ENCODE assay signal across 2 cellular contexts in the genomic region with DNA sequence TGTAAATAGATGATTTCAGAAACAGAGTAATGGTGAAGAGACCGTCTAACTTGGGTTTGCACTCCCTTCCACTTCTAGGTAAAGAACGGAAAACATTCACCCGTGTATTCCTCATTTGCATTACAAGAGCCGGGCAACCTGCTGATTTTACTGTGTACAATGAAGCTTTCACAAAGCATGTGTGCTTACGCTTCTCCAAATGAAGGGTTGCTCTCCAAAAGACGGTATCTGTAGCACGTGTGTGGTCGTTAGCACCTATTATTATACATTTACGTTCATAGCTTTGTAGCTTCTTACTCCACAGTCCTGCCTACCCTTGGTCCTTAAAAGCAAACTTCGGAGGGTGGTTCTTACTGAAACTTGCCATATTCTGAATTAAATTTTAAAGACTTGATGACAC.
TF ChIP-seq lines count a peak whose summit lies in the region.

No MANE protein-coding gene starts in this region.

TF ChIP-seq in GM23338, 12 proteins besides CTCF, POLR2A, EP300 and RAD21 (continued from another document):
- TF ChIP-seq, protein P1, sequence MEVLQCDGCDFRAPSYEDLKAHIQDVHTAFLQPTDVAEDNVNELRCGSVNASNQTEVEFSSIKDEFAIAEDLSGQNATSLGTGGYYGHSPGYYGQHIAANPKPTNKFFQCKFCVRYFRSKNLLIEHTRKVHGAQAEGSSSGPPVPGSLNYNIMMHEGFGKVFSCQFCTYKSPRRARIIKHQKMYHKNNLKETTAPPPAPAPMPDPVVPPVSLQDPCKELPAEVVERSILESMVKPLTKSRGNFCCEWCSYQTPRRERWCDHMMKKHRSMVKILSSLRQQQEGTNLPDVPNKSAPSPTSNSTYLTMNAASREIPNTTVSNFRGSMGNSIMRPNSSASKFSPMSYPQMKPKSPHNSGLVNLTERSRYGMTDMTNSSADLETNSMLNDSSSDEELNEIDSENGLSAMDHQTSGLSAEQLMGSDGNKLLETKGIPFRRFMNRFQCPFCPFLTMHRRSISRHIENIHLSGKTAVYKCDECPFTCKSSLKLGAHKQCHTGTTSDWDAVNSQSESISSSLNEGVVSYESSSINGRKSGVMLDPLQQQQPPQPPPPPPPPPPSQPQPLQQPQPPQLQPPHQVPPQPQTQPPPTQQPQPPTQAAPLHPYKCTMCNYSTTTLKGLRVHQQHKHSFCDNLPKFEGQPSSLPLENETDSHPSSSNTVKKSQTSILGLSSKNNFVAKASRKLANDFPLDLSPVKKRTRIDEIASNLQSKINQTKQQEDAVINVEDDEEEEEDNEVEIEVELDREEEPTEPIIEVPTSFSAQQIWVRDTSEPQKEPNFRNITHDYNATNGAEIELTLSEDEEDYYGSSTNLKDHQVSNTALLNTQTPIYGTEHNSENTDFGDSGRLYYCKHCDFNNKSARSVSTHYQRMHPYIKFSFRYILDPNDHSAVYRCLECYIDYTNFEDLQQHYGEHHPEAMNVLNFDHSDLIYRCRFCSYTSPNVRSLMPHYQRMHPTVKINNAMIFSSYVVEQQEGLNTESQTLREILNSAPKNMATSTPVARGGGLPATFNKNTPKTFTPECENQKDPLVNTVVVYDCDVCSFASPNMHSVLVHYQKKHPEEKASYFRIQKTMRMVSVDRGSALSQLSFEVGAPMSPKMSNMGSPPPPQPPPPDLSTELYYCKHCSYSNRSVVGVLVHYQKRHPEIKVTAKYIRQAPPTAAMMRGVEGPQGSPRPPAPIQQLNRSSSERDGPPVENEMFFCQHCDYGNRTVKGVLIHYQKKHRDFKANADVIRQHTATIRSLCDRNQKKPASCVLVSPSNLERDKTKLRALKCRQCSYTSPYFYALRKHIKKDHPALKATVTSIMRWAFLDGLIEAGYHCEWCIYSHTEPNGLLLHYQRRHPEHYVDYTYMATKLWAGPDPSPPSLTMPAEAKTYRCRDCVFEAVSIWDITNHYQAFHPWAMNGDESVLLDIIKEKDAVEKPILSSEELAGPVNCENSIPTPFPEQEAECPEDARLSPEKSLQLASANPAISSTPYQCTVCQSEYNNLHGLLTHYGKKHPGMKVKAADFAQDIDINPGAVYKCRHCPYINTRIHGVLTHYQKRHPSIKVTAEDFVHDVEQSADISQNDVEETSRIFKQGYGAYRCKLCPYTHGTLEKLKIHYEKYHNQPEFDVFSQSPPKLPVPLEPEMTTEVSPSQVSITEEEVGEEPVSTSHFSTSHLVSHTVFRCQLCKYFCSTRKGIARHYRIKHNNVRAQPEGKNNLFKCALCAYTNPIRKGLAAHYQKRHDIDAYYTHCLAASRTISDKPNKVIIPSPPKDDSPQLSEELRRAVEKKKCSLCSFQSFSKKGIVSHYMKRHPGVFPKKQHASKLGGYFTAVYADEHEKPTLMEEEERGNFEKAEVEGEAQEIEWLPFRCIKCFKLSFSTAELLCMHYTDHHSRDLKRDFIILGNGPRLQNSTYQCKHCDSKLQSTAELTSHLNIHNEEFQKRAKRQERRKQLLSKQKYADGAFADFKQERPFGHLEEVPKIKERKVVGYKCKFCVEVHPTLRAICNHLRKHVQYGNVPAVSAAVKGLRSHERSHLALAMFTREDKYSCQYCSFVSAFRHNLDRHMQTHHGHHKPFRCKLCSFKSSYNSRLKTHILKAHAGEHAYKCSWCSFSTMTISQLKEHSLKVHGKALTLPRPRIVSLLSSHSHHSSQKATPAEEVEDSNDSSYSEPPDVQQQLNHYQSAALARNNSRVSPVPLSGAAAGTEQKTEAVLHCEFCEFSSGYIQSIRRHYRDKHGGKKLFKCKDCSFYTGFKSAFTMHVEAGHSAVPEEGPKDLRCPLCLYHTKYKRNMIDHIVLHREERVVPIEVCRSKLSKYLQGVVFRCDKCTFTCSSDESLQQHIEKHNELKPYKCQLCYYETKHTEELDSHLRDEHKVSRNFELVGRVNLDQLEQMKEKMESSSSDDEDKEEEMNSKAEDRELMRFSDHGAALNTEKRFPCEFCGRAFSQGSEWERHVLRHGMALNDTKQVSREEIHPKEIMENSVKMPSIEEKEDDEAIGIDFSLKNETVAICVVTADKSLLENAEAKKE (CRISPR knock-in tag; IDR thresholded peaks at IDR 0.05): no peak
- TF ChIP-seq, protein P2, sequence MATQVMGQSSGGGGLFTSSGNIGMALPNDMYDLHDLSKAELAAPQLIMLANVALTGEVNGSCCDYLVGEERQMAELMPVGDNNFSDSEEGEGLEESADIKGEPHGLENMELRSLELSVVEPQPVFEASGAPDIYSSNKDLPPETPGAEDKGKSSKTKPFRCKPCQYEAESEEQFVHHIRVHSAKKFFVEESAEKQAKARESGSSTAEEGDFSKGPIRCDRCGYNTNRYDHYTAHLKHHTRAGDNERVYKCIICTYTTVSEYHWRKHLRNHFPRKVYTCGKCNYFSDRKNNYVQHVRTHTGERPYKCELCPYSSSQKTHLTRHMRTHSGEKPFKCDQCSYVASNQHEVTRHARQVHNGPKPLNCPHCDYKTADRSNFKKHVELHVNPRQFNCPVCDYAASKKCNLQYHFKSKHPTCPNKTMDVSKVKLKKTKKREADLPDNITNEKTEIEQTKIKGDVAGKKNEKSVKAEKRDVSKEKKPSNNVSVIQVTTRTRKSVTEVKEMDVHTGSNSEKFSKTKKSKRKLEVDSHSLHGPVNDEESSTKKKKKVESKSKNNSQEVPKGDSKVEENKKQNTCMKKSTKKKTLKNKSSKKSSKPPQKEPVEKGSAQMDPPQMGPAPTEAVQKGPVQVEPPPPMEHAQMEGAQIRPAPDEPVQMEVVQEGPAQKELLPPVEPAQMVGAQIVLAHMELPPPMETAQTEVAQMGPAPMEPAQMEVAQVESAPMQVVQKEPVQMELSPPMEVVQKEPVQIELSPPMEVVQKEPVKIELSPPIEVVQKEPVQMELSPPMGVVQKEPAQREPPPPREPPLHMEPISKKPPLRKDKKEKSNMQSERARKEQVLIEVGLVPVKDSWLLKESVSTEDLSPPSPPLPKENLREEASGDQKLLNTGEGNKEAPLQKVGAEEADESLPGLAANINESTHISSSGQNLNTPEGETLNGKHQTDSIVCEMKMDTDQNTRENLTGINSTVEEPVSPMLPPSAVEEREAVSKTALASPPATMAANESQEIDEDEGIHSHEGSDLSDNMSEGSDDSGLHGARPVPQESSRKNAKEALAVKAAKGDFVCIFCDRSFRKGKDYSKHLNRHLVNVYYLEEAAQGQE (IDR thresholded peaks at IDR 0.05; ENCODE audit: unreplicated experiment): no peak
- no peak for TF ChIP-seq JUNB (IDR thresholded peaks at IDR 0.05; ENCODE audit: unreplicated experiment)
- TF ChIP-seq ZNF331 (CRISPR knock-in tag; IDR thresholded peaks at IDR 0.05; ENCODE audit: low read depth): no peak
- no peak for TF ChIP-seq POLR2AphosphoS5 (IDR thresholded peaks at IDR 0.05; ENCODE audit: low read depth)
- TF ChIP-seq, protein P3, sequence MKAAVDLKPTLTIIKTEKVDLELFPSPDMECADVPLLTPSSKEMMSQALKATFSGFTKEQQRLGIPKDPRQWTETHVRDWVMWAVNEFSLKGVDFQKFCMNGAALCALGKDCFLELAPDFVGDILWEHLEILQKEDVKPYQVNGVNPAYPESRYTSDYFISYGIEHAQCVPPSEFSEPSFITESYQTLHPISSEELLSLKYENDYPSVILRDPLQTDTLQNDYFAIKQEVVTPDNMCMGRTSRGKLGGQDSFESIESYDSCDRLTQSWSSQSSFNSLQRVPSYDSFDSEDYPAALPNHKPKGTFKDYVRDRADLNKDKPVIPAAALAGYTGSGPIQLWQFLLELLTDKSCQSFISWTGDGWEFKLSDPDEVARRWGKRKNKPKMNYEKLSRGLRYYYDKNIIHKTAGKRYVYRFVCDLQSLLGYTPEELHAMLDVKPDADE (IDR thresholded peaks at IDR 0.05): no peak
- TF ChIP-seq CREB1 (CRISPR knock-in tag; IDR thresholded peaks at IDR 0.05; ENCODE audit: low read depth): no peak
- no peak for TF ChIP-seq EZH2phosphoT487 (IDR thresholded peaks at IDR 0.05; ENCODE audit: unreplicated experiment)
- no peak for TF ChIP-seq ZNF114 (CRISPR knock-in tag; IDR thresholded peaks at IDR 0.05)
- TF ChIP-seq NANOG (IDR thresholded peaks at IDR 0.05; ENCODE audit: borderline replicate concordance): no peak

TF ChIP-seq in H1, 55 proteins besides CTCF, POLR2A, EP300 and RAD21 (continued from another document):
- TF ChIP-seq, protein P4, sequence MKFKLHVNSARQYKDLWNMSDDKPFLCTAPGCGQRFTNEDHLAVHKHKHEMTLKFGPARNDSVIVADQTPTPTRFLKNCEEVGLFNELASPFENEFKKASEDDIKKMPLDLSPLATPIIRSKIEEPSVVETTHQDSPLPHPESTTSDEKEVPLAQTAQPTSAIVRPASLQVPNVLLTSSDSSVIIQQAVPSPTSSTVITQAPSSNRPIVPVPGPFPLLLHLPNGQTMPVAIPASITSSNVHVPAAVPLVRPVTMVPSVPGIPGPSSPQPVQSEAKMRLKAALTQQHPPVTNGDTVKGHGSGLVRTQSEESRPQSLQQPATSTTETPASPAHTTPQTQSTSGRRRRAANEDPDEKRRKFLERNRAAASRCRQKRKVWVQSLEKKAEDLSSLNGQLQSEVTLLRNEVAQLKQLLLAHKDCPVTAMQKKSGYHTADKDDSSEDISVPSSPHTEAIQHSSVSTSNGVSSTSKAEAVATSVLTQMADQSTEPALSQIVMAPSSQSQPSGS (IDR thresholded peaks at IDR 0.05; ENCODE audit: low read length): no peak
- TF ChIP-seq TAF7 (optimal IDR thresholded peaks at IDR 0.05; ENCODE audit: borderline replicate concordance, low read depth, low read length) (no peak), SP4 (IDR thresholded peaks at IDR 0.05; ENCODE audit: low read length) (no peak), CREB1 (IDR thresholded peaks at IDR 0.05) (no peak), CBX5 (IDR thresholded peaks at IDR 0.05; ENCODE audit: low read depth, low read length) (no peak), BACH1 (IDR thresholded peaks at IDR 0.05; ENCODE audit: low read length) (no peak), GABPA (IDR thresholded peaks at IDR 0.05; ENCODE audit: borderline replicate concordance, insufficient read depth, low read length) (no peak), PHF8 (conservative IDR thresholded peaks at IDR 0.05; ENCODE audit: low read depth, low read length) (no peak), TAF1 (IDR thresholded peaks at IDR 0.05; ENCODE audit: low read depth, low read length) (no peak), NANOG (IDR thresholded peaks at IDR 0.05; ENCODE audit: insufficient read depth, low read depth, low read length, poor library complexity, severe bottlenecking) (no peak), NRF1 (IDR thresholded peaks at IDR 0.05; ENCODE audit: low read depth, low read length) (no peak), JUN (IDR thresholded peaks at IDR 0.05; ENCODE audit: low read depth, low read length) (no peak)
- TF ChIP-seq, protein P5, sequence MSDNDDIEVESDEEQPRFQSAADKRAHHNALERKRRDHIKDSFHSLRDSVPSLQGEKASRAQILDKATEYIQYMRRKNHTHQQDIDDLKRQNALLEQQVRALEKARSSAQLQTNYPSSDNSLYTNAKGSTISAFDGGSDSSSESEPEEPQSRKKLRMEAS (IDR thresholded peaks at IDR 0.05): no peak
- TF ChIP-seq, protein P6, sequence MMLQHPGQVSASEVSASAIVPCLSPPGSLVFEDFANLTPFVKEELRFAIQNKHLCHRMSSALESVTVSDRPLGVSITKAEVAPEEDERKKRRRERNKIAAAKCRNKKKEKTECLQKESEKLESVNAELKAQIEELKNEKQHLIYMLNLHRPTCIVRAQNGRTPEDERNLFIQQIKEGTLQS (IDR thresholded peaks at IDR 0.05; ENCODE audit: insufficient read depth, low read depth, low read length): no peak
